ENCODE assay signal across 8 cellular contexts in the genomic region with DNA sequence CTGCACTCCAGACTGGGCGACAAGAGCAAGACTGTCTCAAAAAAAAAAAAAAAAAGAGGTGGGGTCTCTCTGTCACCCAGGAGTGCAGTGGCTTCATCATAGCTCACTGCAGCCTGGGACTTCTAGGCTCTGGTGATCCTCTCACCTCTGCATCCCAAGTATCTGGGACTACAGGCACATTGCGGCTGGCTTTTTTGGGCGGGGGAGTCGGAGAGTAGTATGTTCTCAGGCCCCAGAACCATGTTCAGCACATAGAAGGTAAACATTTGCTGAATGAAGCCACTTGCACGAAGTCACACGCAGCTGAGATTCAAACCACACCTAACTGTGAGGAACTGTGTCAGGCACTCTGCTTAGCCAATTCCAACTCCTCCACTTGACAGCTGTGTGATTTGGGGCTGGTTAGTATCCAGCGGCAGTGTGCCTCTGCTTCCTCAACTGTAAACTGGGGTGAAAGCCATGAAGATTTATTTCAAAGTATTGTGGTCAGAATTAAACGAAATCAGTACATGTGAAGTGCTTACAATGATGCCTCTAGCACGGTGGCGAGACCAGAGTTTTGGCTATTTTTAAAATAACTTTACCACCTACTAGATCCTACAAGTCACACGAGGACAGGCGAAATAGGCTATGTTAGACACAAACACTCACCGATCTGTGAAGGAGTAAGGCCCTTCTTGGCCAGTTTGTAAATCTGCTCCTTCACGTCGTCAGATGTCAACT.
DNase-seq lines count a peak whose midpoint lies in the region; ATAC-seq and TF ChIP-seq lines count a peak whose summit lies in the region.

No MANE protein-coding gene starts in this region.

- H3K79me2 ChIP-seq in Loucy (ENCODE audit: insufficient read depth, low read length): peaks cover 51% of the 10 kb centered on the region

- no peaks in the 10 kb centered on the region for H3K9me2 ChIP-seq in Loucy (replicated peaks; ENCODE audit: low read depth, low read length)

- ATAC-seq in HG03520 (IDR thresholded peaks at IDR 0.05; ENCODE audit: unreplicated experiment) (no peak), HG02885 (IDR thresholded peaks at IDR 0.05; ENCODE audit: poor library complexity, unreplicated experiment) (no peak), HG02588 (IDR thresholded peaks at IDR 0.05; ENCODE audit: unreplicated experiment) (no peak)

- H3F3A ChIP-seq in Loucy (ENCODE audit: low read depth): no peaks in the 10 kb centered on the region

- H2AFZ ChIP-seq in Loucy (ENCODE audit: low read length): no peak overlapping the region

- peaks cover 15% of the 10 kb centered on the region; the same call in 1 of the 2 replicates for H3K36me3 ChIP-seq in Loucy (ENCODE audit: insufficient read depth, low read length)
- no peaks in the 10 kb centered on the region for H3K36me3 ChIP-seq in mucosa of stomach (ENCODE audit: control insufficient read depth, insufficient read depth, low read length)

- H3K9ac ChIP-seq in Loucy (ENCODE audit: low read depth, low read length, poor library complexity, severe bottlenecking) (peak overlapping the region; percentile 93), mucosa of stomach (ENCODE audit: low read length) (peak overlapping the region; percentile 92)

- TF ChIP-seq CTCF in Loucy (conservative IDR thresholded peaks at IDR 0.05; ENCODE audit: low read length): no peak

- DNase-seq in AG20443 (ENCODE audit: low spot score) (peak; percentile 22), globus pallidus (ENCODE audit: low spot score) (no peak)
- DNase-seq in central memory CD4-positive, alpha-beta T cell: peak; percentile 1

- H3K27me3 ChIP-seq in Loucy (ENCODE audit: insufficient read depth, low read length, poor library complexity, severe bottlenecking): no peaks in the 10 kb centered on the region
- no peaks in the 10 kb centered on the region for H3K27me3 ChIP-seq in mucosa of stomach (ENCODE audit: control insufficient read depth, insufficient read depth, low read length)

- H3K4me2 ChIP-seq in Loucy (ENCODE audit: low read depth, low read length, poor library complexity, severe bottlenecking): peak overlapping the region; percentile 89

- H3K9me3 ChIP-seq in Loucy (ENCODE audit: insufficient read depth, low read depth, low read length) (no peaks in the 10 kb centered on the region), mucosa of stomach (ENCODE audit: control insufficient read depth, low read length) (no peaks in the 10 kb centered on the region)

- H3K4me1 ChIP-seq in Loucy (ENCODE audit: insufficient read depth, low read length, poor library complexity, severe bottlenecking): peaks cover 23% of the 10 kb centered on the region
- H3K4me1 ChIP-seq in mucosa of stomach (ENCODE audit: control insufficient read depth, insufficient read depth, low read length): peaks cover 14% of the 10 kb centered on the region

- H4K20me1 ChIP-seq in Loucy (ENCODE audit: insufficient read depth, low read length, poor library complexity, severe bottlenecking): peaks cover 34% of the 10 kb centered on the region

- H3K4me3 ChIP-seq in Loucy (ENCODE audit: low read length, poor library complexity, severe bottlenecking) (peak overlapping the region; percentile 90), mucosa of stomach (ENCODE audit: low read length) (peak overlapping the region; percentile 44)
